Comparison of ENCODE assay signal across 17 cellular contexts in genomic region chr2:64881037-64881492, GRCh38.
DNase-seq lines count a peak whose midpoint lies in the region; ATAC-seq and TF ChIP-seq lines count a peak whose summit lies in the region.
"Had no signal": no experiment of that assay in that cellular context is flagged by ENCODE, and none has a peak within 500 bp of the region (broad histone marks: within the 10 kb centered on the region; RNA-seq: fewer than 3 reads in every experiment).

No MANE protein-coding gene starts in this region.

- POLR2A ChIA-PET in SK-N-SH (lab: Yijun Ruan, JAX) = no interaction called here

- no peak overlapping the region for H2AFZ ChIP-seq in neural progenitor cell (replicated peaks)
- no peak overlapping the region for H2AFZ ChIP-seq in SK-N-SH (ENCODE audit: low read depth)

- H3K27me3 ChIP-seq in neural progenitor cell (no peaks in the 10 kb centered on the region), SK-N-SH (ENCODE audit: insufficient read depth) (no peaks in the 10 kb centered on the region)

- H3K9me3 ChIP-seq in neural progenitor cell (ENCODE audit: low read depth) (no peaks in the 10 kb centered on the region), SK-N-SH (no peaks in the 10 kb centered on the region)

- no peak for TF ChIP-seq CTCF in brain (conservative IDR thresholded peaks at IDR 0.05)
- TF ChIP-seq CTCF in neural progenitor cell (IDR thresholded peaks at IDR 0.05) = no peak
- no peak for TF ChIP-seq CTCF in SK-N-SH (IDR thresholded peaks at IDR 0.05)

- H3K9me3 Mint-ChIP-seq in brain (no peaks in the 10 kb centered on the region), neural progenitor cell (no peaks in the 10 kb centered on the region)
- H3K9me3 Mint-ChIP-seq in effector memory CD8-positive, alpha-beta T cell = no peaks in the 10 kb centered on the region

- H3K79me2 ChIP-seq in neural progenitor cell (ENCODE audit: low read depth) (no peaks in the 10 kb centered on the region), SK-N-SH (ENCODE audit: insufficient read depth) (no peaks in the 10 kb centered on the region)

- TF ChIP-seq RAD21 in SK-N-SH (IDR thresholded peaks at IDR 0.05; ENCODE audit: low read length) = no peak

- CTCF ChIA-PET in SK-N-SH (lab: Yijun Ruan, JAX) = interaction anchor here (0.6 to 2.3 kb wide), 4 partner anchors 8 to 358 kb away, joined by 3 to 6 read pairs (median 4); no protein-coding TSS in a partner anchor

- no peak overlapping the region for H3K27ac ChIP-seq in neural progenitor cell
- H3K27ac ChIP-seq in SK-N-SH (ENCODE audit: low read depth in 2 of 2, low read length in 1 of 2) = no peak overlapping the region
- H3K27ac ChIP-seq: 22Rv1 had no signal

- H3K4me3 ChIP-seq in neural progenitor cell (no peak overlapping the region), SK-N-SH (ENCODE audit: low read depth in 2 of 2, low read length in 1 of 2) (no peak overlapping the region)

- H3K36me3 Mint-ChIP-seq in brain (no peaks in the 10 kb centered on the region), neural progenitor cell (no peaks in the 10 kb centered on the region)
- H3K36me3 Mint-ChIP-seq in effector memory CD8-positive, alpha-beta T cell (ENCODE audit: insufficient read depth) = peaks cover 3% of the 10 kb centered on the region

- H3K9ac ChIP-seq in neural progenitor cell = no peak overlapping the region
- H3K9ac ChIP-seq in SK-N-SH = no peak overlapping the region

- 71% methylated on average over 6 of the region's 6 CpGs for WGBS in SK-N-SH (ENCODE audit: low lambda C conversion rate)

- DNase-seq in NOMO-1 treated with DMSO at 0.1 percent for 48 hours (lab: John Stamatoyannopoulos, UW; ENCODE audit: unreplicated experiment) = peak; percentile 47
- DNase-seq in NOMO-1 treated with dmso at 0.1 percent for 144 hours (lab: John Stamatoyannopoulos, UW; ENCODE audit: unreplicated experiment) = no peak
- peak; percentile 80 for DNase-seq in MV-4-11 (lab: John Stamatoyannopoulos, UW)
- DNase-seq in neural progenitor cell (ENCODE audit: low spot score) = no peak
- no peak for DNase-seq in effector memory CD8-positive, alpha-beta T cell
- no peak for DNase-seq in SK-N-SH
- DNase-seq: DMS153, EL, NCI-H1092 treated with DMSO at 0.1 percent for 48 hours, NCI-H1694, NCI-H345, SHP77 had no signal

- H3F3A ChIP-seq in neural progenitor cell (ENCODE audit: low read depth) (peaks cover 11% of the 10 kb centered on the region), SK-N-SH (replicated peaks; ENCODE audit: insufficient read depth) (peaks cover 6% of the 10 kb centered on the region)

- no peak for ATAC-seq in GM18873 (IDR thresholded peaks at IDR 0.05; ENCODE audit: low FRiP score, unreplicated experiment)
- no peak for ATAC-seq in effector memory CD8-positive, alpha-beta T cell (replicated peaks)
- ATAC-seq: HCT116, Panc1 had no signal

- H3K4me1 ChIP-seq in neural progenitor cell = peaks cover 6% of the 10 kb centered on the region
- peaks cover 6 to 13% of the 10 kb centered on the region in 2 experiments; a peak in 2 of 4 replicates for H3K4me1 ChIP-seq in SK-N-SH (ENCODE audit: control insufficient read depth in 1 of 2, insufficient read depth in 2 of 2, low read depth in 1 of 2, low read length in 1 of 2)

- H3K36me3 ChIP-seq in neural progenitor cell (no peaks in the 10 kb centered on the region), SK-N-SH (replicated peaks in 1 of 2; ENCODE audit: control insufficient read depth in 1 of 2, insufficient read depth in 2 of 2, low read length in 1 of 2) (no peaks in the 10 kb centered on the region)

- no peaks in the 10 kb centered on the region for H4K20me1 ChIP-seq in neural progenitor cell (ENCODE audit: low read depth)
- no peaks in the 10 kb centered on the region for H4K20me1 ChIP-seq in SK-N-SH (ENCODE audit: insufficient read depth)

- H3K27ac Mint-ChIP-seq in brain (peak overlapping the region in 4 of 5 experiments; percentile 67 to 94 (median 80)), neural progenitor cell (peak overlapping the region; percentile 3)
- H3K27ac Mint-ChIP-seq in effector memory CD8-positive, alpha-beta T cell = no peak overlapping the region

- H3K27me3 Mint-ChIP-seq in brain (peaks cover 3% of the 10 kb centered on the region), neural progenitor cell (ENCODE audit: insufficient read depth, low read depth) (peaks cover 8% of the 10 kb centered on the region)
- peaks cover 5 to 25% of the 10 kb centered on the region in 2 donors for H3K27me3 Mint-ChIP-seq in effector memory CD8-positive, alpha-beta T cell

- no peak for TF ChIP-seq EP300 in SK-N-SH (IDR thresholded peaks at IDR 0.05; ENCODE audit: borderline replicate concordance in 1 of 2, low read depth in 1 of 2, low read length in 1 of 2)

- no peak overlapping the region for H3K4me2 ChIP-seq in neural progenitor cell
- no peak overlapping the region for H3K4me2 ChIP-seq in SK-N-SH

- H3K4me3 Mint-ChIP-seq in brain (peak overlapping the region in 1 of 5 experiments; percentile 40), neural progenitor cell (no peak overlapping the region)
- H3K4me3 Mint-ChIP-seq in effector memory CD8-positive, alpha-beta T cell = no peak overlapping the region

- H3K4me1 Mint-ChIP-seq in brain (peaks cover 63% of the 10 kb centered on the region), neural progenitor cell (peaks cover 23% of the 10 kb centered on the region)
- H3K4me1 Mint-ChIP-seq in effector memory CD8-positive, alpha-beta T cell (ENCODE audit: low read depth in 2 of 2) = peaks cover 0 to 3% of the 10 kb centered on the region in 2 donors

- H3K9me2 ChIP-seq in SK-N-SH = no peaks in the 10 kb centered on the region

TF ChIP-seq in SK-N-SH, 30 proteins besides CTCF, POLR2A, EP300 and RAD21:
- TF ChIP-seq TAF1 (IDR thresholded peaks at IDR 0.05; ENCODE audit: borderline replicate concordance, low read depth, low read length) = no peak
- no peak for TF ChIP-seq TCF12 (IDR thresholded peaks at IDR 0.05)
- no peak for TF ChIP-seq GATA2 (CRISPR knock-in tag; IDR thresholded peaks at IDR 0.05)
- TF ChIP-seq MXI1 (IDR thresholded peaks at IDR 0.05; ENCODE audit: low read depth, low read length) = no peak
- no peak for TF ChIP-seq RFX5 (IDR thresholded peaks at IDR 0.05; ENCODE audit: low read length)
- TF ChIP-seq GABPA (IDR thresholded peaks at IDR 0.05; ENCODE audit: low read depth) = no peak
- no peak for TF ChIP-seq EZH2phosphoT487 (IDR thresholded peaks at IDR 0.05; ENCODE audit: borderline replicate concordance, low read depth)
- no peak for TF ChIP-seq NRF1 (IDR thresholded peaks at IDR 0.05; ENCODE audit: low read depth, low read length)
- no peak for TF ChIP-seq CHD2 (IDR thresholded peaks at IDR 0.05; ENCODE audit: low read length, partially characterized antibody)
- no peak for TF ChIP-seq TEAD4 (IDR thresholded peaks at IDR 0.05; ENCODE audit: borderline replicate concordance, insufficient read depth)
- TF ChIP-seq MEF2A (IDR thresholded peaks at IDR 0.05; ENCODE audit: borderline replicate concordance, low read depth) = no peak
- TF ChIP-seq USF2 (IDR thresholded peaks at IDR 0.05; ENCODE audit: borderline replicate concordance, low read depth, low read length) = no peak
- no peak for TF ChIP-seq FOSL2 (IDR thresholded peaks at IDR 0.05; ENCODE audit: borderline replicate concordance, low read depth)
- TF ChIP-seq POLR2AphosphoS5 (IDR thresholded peaks at IDR 0.05; ENCODE audit: low read depth, low read length) = no peak
- no peak for TF ChIP-seq SMC3 (IDR thresholded peaks at IDR 0.05; ENCODE audit: low read depth, low read length)
- TF ChIP-seq JUND (IDR thresholded peaks at IDR 0.05) = no peak
- no peak for TF ChIP-seq ZBTB33 (IDR thresholded peaks at IDR 0.05; ENCODE audit: borderline replicate concordance, low read depth)

Comparison
In these comparisons a context has a peak if more than half of its experiments do, and no peak if none do; other contexts are left out.
1. DNase-seq: peak in NOMO-1 treated with DMSO at 0.1 percent for 48 hours (single experiment) and MV-4-11 (single experiment); none in NOMO-1 treated with dmso at 0.1 percent for 144 hours (single experiment), neural progenitor cell (single experiment), effector memory CD8-positive, alpha-beta T cell (0 of 3) and SK-N-SH (single experiment).
2. H3K27ac Mint-ChIP-seq: peak in brain (4 of 5) and neural progenitor cell (single experiment); none in effector memory CD8-positive, alpha-beta T cell (0 of 2).